ENCODE assay signal across 1 cellular context in genomic region chr17:27457405-27457730, GRCh38.
TF ChIP-seq lines count a peak whose summit lies in the region.

No MANE protein-coding gene starts in this region.

TF ChIP-seq in K562, 482 proteins besides CTCF, POLR2A, EP300 and RAD21 (continued from another document):
- TF ChIP-seq HOXB6 (CRISPR knock-in tag; IDR thresholded peaks at IDR 0.05; ENCODE audit: borderline replicate concordance), result no peak
- TF ChIP-seq ZNF740 (CRISPR knock-in tag; IDR thresholded peaks at IDR 0.05), result no peak
- no peak for TF ChIP-seq ZNF740 (tag; IDR thresholded peaks at IDR 0.05)
